17 cellular contexts compared by ENCODE assay signal in genomic region chr5:176529116-176529823, GRCh38. TPM values are rescaled to one million over a fixed set of nuclear protein-coding genes. Genes with fewer than 3 reads are reported as not detected.
DNase-seq lines count a peak whose midpoint lies in the region; ATAC-seq, FAIRE-seq and TF ChIP-seq lines count a peak whose summit lies in the region.
"Had no signal": no experiment of that assay in that cellular context is flagged by ENCODE, and none has a peak within 500 bp of the region (broad histone marks: within the 10 kb centered on the region; RNA-seq: fewer than 3 reads in every experiment).

No MANE protein-coding gene starts in this region.

- H3K9me3 ChIP-seq in GM12878 (replicated peaks; ENCODE audit: control insufficient read depth, insufficient read depth, low read length) (no peaks in the 10 kb centered on the region), spleen (no peaks in the 10 kb centered on the region)
- H3K9me3 ChIP-seq: testis had no signal

- TF ChIP-seq EP300 in GM12878 (IDR thresholded peaks at IDR 0.05; ENCODE audit: borderline replicate concordance in 1 of 2, control insufficient read depth in 1 of 2, low read depth in 2 of 2, low read length in 2 of 2): no peak

- peaks cover 41% of the 10 kb centered on the region for H3K4me1 ChIP-seq in GM12878 (ENCODE audit: control insufficient read depth, insufficient read depth, low read length)
- H3K4me1 ChIP-seq in spleen: peaks cover 47 to 72% (median 59%) of the 10 kb centered on the region in 6 donors

- H3K9me3 Mint-ChIP-seq in activated T-cell treated with anti-CD3 and anti-CD28 coated beads, Interleukin-2, amount 50 U/mL, for 72 hours: no peaks in the 10 kb centered on the region

- POLR2A ChIA-PET in GM12878 (lab: Charles Lee): no interaction called here

- H4K20me1 ChIP-seq in GM12878 (ENCODE audit: control insufficient read depth, insufficient read depth): no peaks in the 10 kb centered on the region; the same call in 1 of the 2 replicates

- SMC1A ChIA-PET in GM12878 (lab: Charles Lee; ENCODE audit: uncharacterized antibody, unreplicated experiment): no interaction called here

- H3K4me2 ChIP-seq in GM12878 (ENCODE audit: control insufficient read depth, insufficient read depth): peak overlapping the region; percentile 64

- TF ChIP-seq CTCF in GM12878 (IDR thresholded peaks at IDR 0.05 in 2 of 3, conservative IDR thresholded peaks at IDR 0.05 in 1 of 3; ENCODE audit: control insufficient read depth in 2 of 3, extremely low read depth in 1 of 3, insufficient read depth in 1 of 3, low read depth in 3 of 3, low read length in 3 of 3) (no peak), spleen (IDR thresholded peaks at IDR 0.05 in 8 of 11, conservative IDR thresholded peaks at IDR 0.05 in 3 of 11) (no peak)

- intact Hi-C loops in GM12878 (cut with micrococcal nuclease; ENCODE audit: unreplicated experiment) (no loop called here), spleen (cut with DNase I; ENCODE audit: low total_unique reads) (no loop called here)

- no peaks in the 10 kb centered on the region for H3K27me3 Mint-ChIP-seq in activated T-cell treated with anti-CD3 and anti-CD28 coated beads, Interleukin-2, amount 50 U/mL, for 72 hours (ENCODE audit: low read depth)

- H3K36me3 ChIP-seq in GM12878 (ENCODE audit: control insufficient read depth in 2 of 2, insufficient read depth in 2 of 2, low read length in 1 of 2) (peaks cover 14 to 39% of the 10 kb centered on the region in 2 experiments), spleen (peaks cover 0 to 83% (median 47%) of the 10 kb centered on the region in 6 donors)

- RAD21 ChIA-PET in GM12878 (lab: Charles Lee; ENCODE audit: unreplicated experiment): no interaction called here

- H3K27me3 ChIP-seq in GM12878 (replicated peaks in 1 of 2; ENCODE audit: control insufficient read depth in 2 of 2, insufficient read depth in 2 of 2, low read length in 1 of 2) (no peaks in the 10 kb centered on the region), spleen (replicated peaks in 1 of 7) (no peaks in the 10 kb centered on the region)
- H3K27me3 ChIP-seq: foreskin keratinocyte, testis had no signal

- 80% methylated on average over 28 of the region's 28 CpGs for WGBS in GM12878 (ENCODE audit: insufficient coverage, insufficient replicate concordance, low lambda C conversion rate, missing lambda C conversion rate)
- 68 to 82% (median 75%) methylated on average over 23 to 28 of the region's 28 CpGs for WGBS in spleen, 5 donors

- no peak overlapping the region for H3K9ac ChIP-seq in GM12878 (ENCODE audit: control insufficient read depth, insufficient read depth, low read length)

- H3K4me3 ChIP-seq in GM12878 (no peak overlapping the region), spleen (peak overlapping the region in 4 of 8 donors; percentile 16 to 58 (median 27))
- H3K4me3 ChIP-seq: testis had no signal

- peaks cover 30% of the 10 kb centered on the region for H3K4me1 Mint-ChIP-seq in activated T-cell treated with anti-CD3 and anti-CD28 coated beads, Interleukin-2, amount 50 U/mL, for 72 hours (ENCODE audit: low read depth)

- BruUV-seq in GM12878 (replicated peaks; lab: Mats Ljungman, UMichigan): no TSS peak

- no peak for TF ChIP-seq RAD21 in GM12878 (IDR thresholded peaks at IDR 0.05; ENCODE audit: insufficient read depth, low read depth, low read length)

- in situ Hi-C loops in GM12878 (cut with MboI): no loop called here

- H3K4me3 Mint-ChIP-seq in activated T-cell treated with anti-CD3 and anti-CD28 coated beads, Interleukin-2, amount 50 U/mL, for 72 hours: peak overlapping the region; percentile 69 to 80

- H2AFZ ChIP-seq in GM12878 (ENCODE audit: control insufficient read depth, low read depth, low read length): no peak overlapping the region; the same call in 1 of the 2 replicates

- peak overlapping the region; percentile 56 for H3K27ac ChIP-seq in GM12878 (ENCODE audit: control insufficient read depth, insufficient read depth)
- peak overlapping the region in 7 of 8 donors; percentile 19 to 100 (median 99) for H3K27ac ChIP-seq in spleen
- H3K27ac ChIP-seq: foreskin keratinocyte, WERI-Rb-1 had no signal

- TF ChIP-seq POLR2A in GM12878 (IDR thresholded peaks at IDR 0.05; ENCODE audit: low read depth, low read length) (no peak), spleen (IDR thresholded peaks at IDR 0.05) (no peak)

- peaks cover 0 to 3% of the 10 kb centered on the region in 2 donors for H3K36me3 Mint-ChIP-seq in activated T-cell treated with anti-CD3 and anti-CD28 coated beads, Interleukin-2, amount 50 U/mL, for 72 hours (ENCODE audit: insufficient read depth in 2 of 2)

- no peak for ATAC-seq in activated T-cell treated with anti-CD3 and anti-CD28 coated beads, Interleukin-2, amount 50 U/mL, for 72 hours (replicated peaks in 1 of 2)
- ATAC-seq in GM12878 (no peak), HG02610 (IDR thresholded peaks at IDR 0.05; ENCODE audit: unreplicated experiment) (no peak)

- DNase-seq in activated T-cell treated with anti-CD3 and anti-CD28 coated beads, Interleukin-2, amount 50 U/mL, for 72 hours: no peak
- DNase-seq in activated T-cell treated with anti-CD3 and anti-CD28 coated beads, Interleukin-2, amount 50 U/mL, for 1 hour: no peak
- DNase-seq in NCI-H1694 (lab: John Stamatoyannopoulos, UW): peak; percentile 41
- DNase-seq in GM12878 (ENCODE audit: low read depth, low spot score): no peak
- DNase-seq in spleen: peak; percentile 89
- DNase-seq in nucleus accumbens (lab: John Stamatoyannopoulos, UW): no peak
- no peak for DNase-seq in NCI-H2081 treated with DMSO at 0.1 percent for 48 hours (lab: John Stamatoyannopoulos, UW)
- DNase-seq: midbrain; MM.1S; stimulated activated CD4-positive, alpha-beta T cell treated with anti-CD3 and anti-CD28 coated beads, Interleukin-12 subunit alpha, Interleukin-12 subunit beta, amount 100 ng/mL, for 4 hours; testis; WERI-Rb-1 had no signal

- H3K79me2 ChIP-seq in GM12878 (ENCODE audit: control insufficient read depth, insufficient read depth, low read length): peaks cover 29% of the 10 kb centered on the region

- H3K27ac Mint-ChIP-seq in activated T-cell treated with anti-CD3 and anti-CD28 coated beads, Interleukin-2, amount 50 U/mL, for 72 hours: peak overlapping the region; percentile 6

- no peak for FAIRE-seq in GM12878 (lab: Jason Lieb, UNC)
- FAIRE-seq: islet of Langerhans had no signal

- CTCF ChIA-PET in GM12878 (lab: Yijun Ruan, JAX): no interaction called here

RNA-seq across cellular contexts. Expression of gene RNF44, which starts 7.9 kb away (rescaled TPM):
- 10 to 100 TPM; 93.0 to 93.6 TPM for total RNA-seq in activated T-cell treated with anti-CD3 and anti-CD28 coated beads, Interleukin-2, amount 50 U/mL, for 72 hours
- 66.8 and 80.6 TPM in 2 replicates for total RNA-seq in GM12878 (2013; cell fraction: nucleolus; rRNA removed)
- total RNA-seq in GM12878 (2014; rRNA removed) (8.8 and 9.4 TPM in 2 replicates), GM12878 (2014; rRNA removed; fragmentation: Illumina TruSeq; extraction: Trizol) (5.7 and 5.8 TPM in 2 replicates), GM12878 (2021) (46.5 and 51.9 TPM in 2 replicates), spleen (100 to 1,000 TPM in 6 of 7 donors, 10 to 100 TPM in 1; 75.1 to 143 (median 121) TPM)
- 8.0 TPM for polyA plus RNA-seq in GM12878 (2011; ENCODE audit: low read depth)
- polyA plus RNA-seq in GM12878 (2011; rRNA removed) (5.1 and 8.8 TPM in 2 replicates), GM12878 (2014; fragmentation: Illumina TruSeq; extraction: Trizol) (5.2 and 10.4 TPM in 2 replicates), GM12878 (2014; fragmentation: Nextera tagmentation; extraction: Ambion mirVana) (1 to 10 TPM; 1.7 to 3.5 TPM), GM12878 (2014; rRNA removed) (31.9 and 35.0 TPM in 2 replicates), GM12878 (2016; fragmentation: Nextera tagmentation; extraction: Ambion mirVana) (1 to 10 TPM; 6.4 to 7.1 TPM), spleen (10 to 100 TPM; 28.0 to 82.1 (median 44.4) TPM)
- polyA plus RNA-seq in GM12878 (2011; cell fraction: cytosol; rRNA removed): 8.6 and 12.4 TPM in 2 replicates
- 145 and 166 TPM in 2 replicates for polyA plus RNA-seq in GM12878 (2011; cell fraction: nucleus; rRNA removed)
- polyA plus RNA-seq in GM12878 (2012): 30.9 and 39.8 TPM in 2 replicates
- polyA minus RNA-seq in GM12878 (2011; rRNA and poly(A)+ RNA removed): 3.8 and 8.8 TPM in 2 replicates
- 8.7 and 10.7 TPM in 2 replicates for polyA minus RNA-seq in GM12878 (2011; cell fraction: cytosol; rRNA and poly(A)+ RNA removed)
- 34.7 and 54.1 TPM in 2 replicates for polyA minus RNA-seq in GM12878 (2011; cell fraction: nucleus; rRNA and poly(A)+ RNA removed)

RNA-seq across cellular contexts. Expression of gene CDHR2, which starts 19.9 kb away (rescaled TPM):
- under 1 TPM; 0.67 to 0.81 TPM for total RNA-seq in activated T-cell treated with anti-CD3 and anti-CD28 coated beads, Interleukin-2, amount 50 U/mL, for 72 hours
- 0.15 TPM in 1 of 2 replicates, not detected in the other for total RNA-seq in GM12878 (2013; cell fraction: nucleolus; rRNA removed)
- 0.06 TPM in 1 of 2 replicates, not detected in the other for total RNA-seq in GM12878 (2014; rRNA removed)
- 0.04 TPM in 1 of 2 replicates, not detected in the other for total RNA-seq in GM12878 (2014; rRNA removed; fragmentation: Illumina TruSeq; extraction: Trizol)
- total RNA-seq in GM12878 (2021): 0.21 and 0.46 TPM in 2 replicates
- polyA plus RNA-seq in GM12878 (2011; ENCODE audit: low read depth): not detected
- 0.03 and 0.10 TPM in 2 replicates for polyA plus RNA-seq in GM12878 (2011; rRNA removed)
- polyA plus RNA-seq in GM12878 (2011; cell fraction: cytosol; rRNA removed): 0.01 and 0.02 TPM in 2 replicates
- 0.06 and 0.40 TPM in 2 replicates for polyA plus RNA-seq in GM12878 (2011; cell fraction: nucleus; rRNA removed)
- 0.15 TPM in 1 of 2 replicates, not detected in the other for polyA plus RNA-seq in GM12878 (2012)
- polyA plus RNA-seq in GM12878 (2014; fragmentation: Illumina TruSeq; extraction: Trizol): not detected in 2 replicates
- polyA plus RNA-seq in GM12878 (2014; fragmentation: Nextera tagmentation; extraction: Ambion mirVana): not detected
- not detected in 2 replicates for polyA plus RNA-seq in GM12878 (2014; rRNA removed)
- polyA plus RNA-seq in GM12878 (2016; fragmentation: Nextera tagmentation; extraction: Ambion mirVana): under 1 TPM in 1 of 2 experiments, not detected in 1; 0.19 TPM
- not detected in 2 replicates for polyA minus RNA-seq in GM12878 (2011; rRNA and poly(A)+ RNA removed)
- polyA minus RNA-seq in GM12878 (2011; cell fraction: cytosol; rRNA and poly(A)+ RNA removed): 0.94 TPM in 1 of 2 replicates, not detected in the other
- polyA minus RNA-seq in GM12878 (2011; cell fraction: nucleus; rRNA and poly(A)+ RNA removed): 0.12 TPM in 1 of 2 replicates, not detected in the other
- 1 to 10 TPM in 1 of 7 donors, under 1 TPM in 4, not detected in 2; 0.17 to 1.4 (median 0.54) TPM for total RNA-seq in spleen
- under 1 TPM; 0.02 to 0.26 (median 0.10) TPM for polyA plus RNA-seq in spleen
- total RNA-seq: HT1080, SK-MEL-5 had no signal
- polyA plus RNA-seq: foreskin keratinocyte had no signal

Comparison
In these comparisons a context has a peak if more than half of its experiments do, and no peak if none do; other contexts are left out.
1. DNase-seq: peak in NCI-H1694 (single experiment) and spleen (single experiment); none in activated T-cell treated with anti-CD3 and anti-CD28 coated beads, Interleukin-2, amount 50 U/mL, for 72 hours (0 of 2), activated T-cell treated with anti-CD3 and anti-CD28 coated beads, Interleukin-2, amount 50 U/mL, for 1 hour (single experiment), GM12878 (single experiment), nucleus accumbens (0 of 56) and NCI-H2081 treated with DMSO at 0.1 percent for 48 hours (single experiment).